12 cellular contexts compared by ENCODE assay signal in genomic region chr18:23250893-23251656, GRCh38.
DNase-seq lines count a peak whose midpoint lies in the region; ATAC-seq, FAIRE-seq and TF ChIP-seq lines count a peak whose summit lies in the region.
"Had no signal": no experiment of that assay in that cellular context is flagged by ENCODE, and none has a peak within 500 bp of the region (broad histone marks: within the 10 kb centered on the region; RNA-seq: fewer than 3 reads in every experiment).

No MANE protein-coding gene starts in this region.

- no peak for TF ChIP-seq RAD21 in GM12878 (IDR thresholded peaks at IDR 0.05; ENCODE audit: insufficient read depth, low read depth, low read length)

- no peaks in the 10 kb centered on the region for H3K9me3 ChIP-seq in breast epithelium
- no peaks in the 10 kb centered on the region for H3K9me3 ChIP-seq in GM12878 (replicated peaks; ENCODE audit: control insufficient read depth, insufficient read depth, low read length)
- H3K9me3 ChIP-seq in right lobe of liver: no peaks in the 10 kb centered on the region
- no peaks in the 10 kb centered on the region for H3K9me3 ChIP-seq in vagina

- WGBS in GM12878 (ENCODE audit: insufficient coverage, insufficient replicate concordance, low lambda C conversion rate, missing lambda C conversion rate): 83% methylated on average over 13 of the region's 13 CpGs
- WGBS in right lobe of liver (ENCODE audit: insufficient coverage, low coverage, low lambda C conversion rate, missing lambda C conversion rate): 51% methylated on average over 9 of the region's 13 CpGs

- H3K4me1 ChIP-seq in breast epithelium: no peaks in the 10 kb centered on the region
- H3K4me1 ChIP-seq in GM12878 (ENCODE audit: control insufficient read depth, insufficient read depth, low read length): no peaks in the 10 kb centered on the region
- H3K4me1 ChIP-seq in right lobe of liver: no peaks in the 10 kb centered on the region
- peaks cover 16% of the 10 kb centered on the region for H3K4me1 ChIP-seq in vagina

- DNase-seq in MCF 10A (ENCODE audit: unreplicated experiment) (peak; percentile 73), breast epithelium (ENCODE audit: low spot score in 2 of 2) (no peak), GM12878 (ENCODE audit: low read depth, low spot score) (no peak), right lobe of liver (no peak), vagina (ENCODE audit: extremely low spot score in 2 of 2) (no peak)
- no peak for DNase-seq in stimulated activated naive B cell treated with anti-CD40 and anti-IgM and Interleukin-4, amounts not matched to agents 10 μg/mL and 1 μg/mL and 100 μg/mL, for 72 hours
- DNase-seq: ACHN; activated CD4-positive, alpha-beta T cell treated with anti-CD3 and anti-CD28 coated beads for 48 hours; NCI-H1694 had no signal

- peaks cover 13% of the 10 kb centered on the region for H3K4me1 Mint-ChIP-seq in MCF 10A (ENCODE audit: insufficient read depth, unreplicated experiment)
- H3K4me1 Mint-ChIP-seq in stimulated activated naive B cell treated with anti-CD40 and anti-IgM and Interleukin-4, amounts not matched to agents 10 μg/mL and 1 μg/mL and 100 μg/mL, for 72 hours: peaks cover 0 to 1% of the 10 kb centered on the region in 2 donors

- no peaks in the 10 kb centered on the region for H4K20me1 ChIP-seq in GM12878 (ENCODE audit: control insufficient read depth, insufficient read depth)

- H3K27ac ChIP-seq in breast epithelium: no peak overlapping the region
- H3K27ac ChIP-seq in GM12878 (ENCODE audit: control insufficient read depth, insufficient read depth): no peak overlapping the region
- no peak overlapping the region for H3K27ac ChIP-seq in right lobe of liver
- H3K27ac ChIP-seq in vagina: peak overlapping the region; percentile 27

- FAIRE-seq in GM12878 (lab: Jason Lieb, UNC): peak; percentile 23
- FAIRE-seq: bronchial epithelial cell had no signal

- no peak overlapping the region for H3K9ac ChIP-seq in GM12878 (ENCODE audit: control insufficient read depth, insufficient read depth, low read length)

- BruUV-seq in MCF 10A (replicated peaks; lab: Mats Ljungman, UMichigan) (no TSS peak), GM12878 (replicated peaks; lab: Mats Ljungman, UMichigan) (no TSS peak)

- no peaks in the 10 kb centered on the region for H3K9me3 Mint-ChIP-seq in MCF 10A (ENCODE audit: unreplicated experiment)
- H3K9me3 Mint-ChIP-seq in stimulated activated naive B cell treated with anti-CD40 and anti-IgM and Interleukin-4, amounts not matched to agents 10 μg/mL and 1 μg/mL and 100 μg/mL, for 72 hours: peaks cover 1 to 3% of the 10 kb centered on the region in 2 donors

- peaks cover 5% of the 10 kb centered on the region for H3K36me3 Mint-ChIP-seq in MCF 10A (ENCODE audit: insufficient read depth, unreplicated experiment)
- H3K36me3 Mint-ChIP-seq in stimulated activated naive B cell treated with anti-CD40 and anti-IgM and Interleukin-4, amounts not matched to agents 10 μg/mL and 1 μg/mL and 100 μg/mL, for 72 hours: peaks cover 30 to 64% of the 10 kb centered on the region in 2 donors

- H3K79me2 ChIP-seq in GM12878 (ENCODE audit: control insufficient read depth, insufficient read depth, low read length): no peaks in the 10 kb centered on the region

- CTCF ChIA-PET in MCF 10A (lab: Yijun Ruan, JAX) (interaction anchor here (1.1 to 1.8 kb wide), 3 partner anchors 127 to 223 kb away, joined by 3 to 4 read pairs (median 4); no protein-coding TSS in a partner anchor), GM12878 (lab: Yijun Ruan, JAX) (interaction anchor here (1.2 kb wide), 1 partner anchor 9 kb away, joined by 3 read pairs; no protein-coding TSS in a partner anchor)

- no peaks in the 10 kb centered on the region for H3K27me3 Mint-ChIP-seq in MCF 10A (ENCODE audit: insufficient read depth, unreplicated experiment)
- H3K27me3 Mint-ChIP-seq in stimulated activated naive B cell treated with anti-CD40 and anti-IgM and Interleukin-4, amounts not matched to agents 10 μg/mL and 1 μg/mL and 100 μg/mL, for 72 hours: no peaks in the 10 kb centered on the region

- POLR2A ChIA-PET in MCF 10A (lab: Yijun Ruan, JAX) (interaction anchor here (0.6 to 1.0 kb wide), 6 partner anchors 9 to 125 kb away, joined by 3 to 4 read pairs (median 3); no protein-coding TSS in a partner anchor), GM12878 (lab: Charles Lee) (no interaction called here)

- no peak for TF ChIP-seq EP300 in GM12878 (IDR thresholded peaks at IDR 0.05; ENCODE audit: borderline replicate concordance in 1 of 2, control insufficient read depth in 1 of 2, low read depth in 2 of 2, low read length in 2 of 2)

- H3K27me3 ChIP-seq in breast epithelium (no peaks in the 10 kb centered on the region), GM12878 (replicated peaks in 1 of 2; ENCODE audit: control insufficient read depth in 2 of 2, insufficient read depth in 2 of 2, low read length in 1 of 2) (no peaks in the 10 kb centered on the region), right lobe of liver (no peaks in the 10 kb centered on the region), vagina (no peaks in the 10 kb centered on the region)

- in situ Hi-C loops in GM12878 (cut with MboI): no loop called here

- no peaks in the 10 kb centered on the region for H3K36me3 ChIP-seq in breast epithelium
- peaks cover 0 to 12% of the 10 kb centered on the region in 2 experiments; a peak in 3 of 4 replicates for H3K36me3 ChIP-seq in GM12878 (ENCODE audit: control insufficient read depth in 2 of 2, insufficient read depth in 2 of 2, low read length in 1 of 2)
- H3K36me3 ChIP-seq in right lobe of liver: peaks cover 0 to 5% (median 0%) of the 10 kb centered on the region in 4 donors
- H3K36me3 ChIP-seq in vagina: peaks cover 0 to 6% of the 10 kb centered on the region in 2 donors

- intact Hi-C loops in MCF 10A (cut with micrococcal nuclease) (loop anchor here (2.0 to 10.0 kb wide), 2 partner anchors 116 to 128 kb away; partner anchors contain the start of gene CABLES1), breast epithelium (cut with DNase I; ENCODE audit: low total_unique reads) (no loop called here), GM12878 (cut with micrococcal nuclease; ENCODE audit: unreplicated experiment) (no loop called here), right lobe of liver (cut with DNase I) (no loop called here), vagina (cut with DNase I) (no loop called here)

- TF ChIP-seq POLR2A in breast epithelium (IDR thresholded peaks at IDR 0.05) (no peak), GM12878 (IDR thresholded peaks at IDR 0.05; ENCODE audit: low read depth, low read length) (no peak), right lobe of liver (IDR thresholded peaks at IDR 0.05) (no peak), vagina (IDR thresholded peaks at IDR 0.05) (no peak)

- H3K27ac Mint-ChIP-seq in MCF 10A (ENCODE audit: low read depth, unreplicated experiment): peak overlapping the region; percentile 75
- H3K27ac Mint-ChIP-seq in stimulated activated naive B cell treated with anti-CD40 and anti-IgM and Interleukin-4, amounts not matched to agents 10 μg/mL and 1 μg/mL and 100 μg/mL, for 72 hours: no peak overlapping the region

- H3K4me2 ChIP-seq in GM12878 (ENCODE audit: control insufficient read depth, insufficient read depth): no peak overlapping the region

- RAD21 ChIA-PET in GM12878 (lab: Charles Lee; ENCODE audit: unreplicated experiment): interaction anchor here (0.6 kb wide), 1 partner anchor 9 kb away, joined by 3 read pairs; no protein-coding TSS in a partner anchor

- TF ChIP-seq CTCF in MCF 10A (IDR thresholded peaks at IDR 0.05; ENCODE audit: unreplicated experiment) (no peak), breast epithelium (IDR thresholded peaks at IDR 0.05) (no peak), GM12878 (IDR thresholded peaks at IDR 0.05 in 2 of 3, conservative IDR thresholded peaks at IDR 0.05 in 1 of 3; ENCODE audit: control insufficient read depth in 2 of 3, extremely low read depth in 1 of 3, insufficient read depth in 1 of 3, low read depth in 3 of 3, low read length in 3 of 3) (no peak), right lobe of liver (IDR thresholded peaks at IDR 0.05) (no peak), vagina (IDR thresholded peaks at IDR 0.05) (no peak)

- H3K4me3 Mint-ChIP-seq in MCF 10A (ENCODE audit: unreplicated experiment): no peak overlapping the region
- H3K4me3 Mint-ChIP-seq in stimulated activated naive B cell treated with anti-CD40 and anti-IgM and Interleukin-4, amounts not matched to agents 10 μg/mL and 1 μg/mL and 100 μg/mL, for 72 hours: no peak overlapping the region

- H2AFZ ChIP-seq in GM12878 (ENCODE audit: control insufficient read depth, low read depth, low read length): no peak overlapping the region

- H3K4me3 ChIP-seq in breast epithelium: no peak overlapping the region
- no peak overlapping the region for H3K4me3 ChIP-seq in GM12878
- no peak overlapping the region for H3K4me3 ChIP-seq in right lobe of liver
- H3K4me3 ChIP-seq in vagina: no peak overlapping the region

- no peak for ATAC-seq in GM12878
- ATAC-seq in right lobe of liver: peak in 3 of 4 donors; percentile 19 to 32 (median 28)
- no peak for ATAC-seq in GM19328 (IDR thresholded peaks at IDR 0.05; ENCODE audit: unreplicated experiment)
- no peak for ATAC-seq in GM18909 (IDR thresholded peaks at IDR 0.05; ENCODE audit: poor library complexity, unreplicated experiment)
- no peak for ATAC-seq in stimulated activated naive B cell treated with anti-CD40 and anti-IgM and Interleukin-4, amounts not matched to agents 10 μg/mL and 1 μg/mL and 100 μg/mL, for 72 hours (replicated peaks)

- SMC1A ChIA-PET in GM12878 (lab: Charles Lee; ENCODE audit: uncharacterized antibody, unreplicated experiment): no interaction called here

TF ChIP-seq in GM12878, 131 proteins besides CTCF, POLR2A, EP300 and RAD21:
- TF ChIP-seq PML (IDR thresholded peaks at IDR 0.05; ENCODE audit: low read length): no peak

Comparison
In these comparisons a context has a peak if more than half of its experiments do, and no peak if none do; other contexts are left out.
1. ATAC-seq: peak in right lobe of liver (3 of 4); none in GM12878 (single experiment), GM19328 (single experiment), GM18909 (single experiment) and stimulated activated naive B cell treated with anti-CD40 and anti-IgM and Interleukin-4, amounts not matched to agents 10 μg/mL and 1 μg/mL and 100 μg/mL, for 72 hours (0 of 2).